In the genomic region with DNA sequence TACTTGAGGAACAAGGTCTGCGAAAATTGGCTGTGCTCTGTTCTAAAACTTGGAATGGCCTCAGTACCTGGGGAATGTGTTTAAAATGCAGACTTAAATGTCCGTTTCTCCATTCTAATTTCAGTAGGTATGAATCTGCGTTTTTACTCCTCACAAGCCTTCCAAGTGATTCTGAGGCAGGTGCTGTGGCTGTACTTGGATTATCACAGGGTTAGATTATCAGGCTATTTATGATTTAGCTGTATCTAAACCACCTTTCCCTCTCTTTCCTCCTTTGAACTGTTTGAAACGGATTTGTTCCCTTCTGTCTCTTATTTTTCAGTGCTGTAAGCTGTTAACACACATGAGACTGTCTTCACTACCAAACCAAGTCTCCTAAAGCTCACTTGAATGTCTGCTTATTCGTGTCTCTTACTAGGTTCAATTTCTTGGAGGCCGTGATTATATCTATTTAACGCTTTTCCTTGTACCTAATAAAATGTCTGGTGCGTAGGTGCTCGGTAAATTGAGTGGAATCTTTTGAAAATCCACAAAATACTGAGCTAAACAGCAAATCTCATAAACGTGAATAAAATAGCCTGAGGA, we compare ENCODE assay signal across 8 cellular contexts. TPM values are rescaled to one million over a fixed set of nuclear protein-coding genes. Genes with fewer than 3 reads are reported as not detected.
DNase-seq lines count a peak whose midpoint lies in the region; ATAC-seq and TF ChIP-seq lines count a peak whose summit lies in the region.

No MANE protein-coding gene starts in this region.

- H3K4me2 ChIP-seq in mammary epithelial cell (ENCODE audit: insufficient read depth, low read depth, low read length), result peak overlapping the region; percentile 94

- in situ Hi-C loops in mammary epithelial cell (cut with MboI; ENCODE audit: low sequenced_read_pairs in 2 of 2), result no loop called here

- intact Hi-C loops in mammary epithelial cell (cut with micrococcal nuclease), result no loop called here
- intact Hi-C loops in posterior vena cava (cut with DNase I), result no loop called here

- H3K79me2 ChIP-seq in mammary epithelial cell (ENCODE audit: insufficient read depth, low read length), result peaks cover 17% of the 10 kb centered on the region

- H3K27me3 ChIP-seq in AG04450 (ENCODE audit: control insufficient read depth, insufficient read depth, low read length), result no peaks in the 10 kb centered on the region
- H3K27me3 ChIP-seq in HL-60 (ENCODE audit: insufficient read depth, poor library complexity, severe bottlenecking), result no peaks in the 10 kb centered on the region
- H3K27me3 ChIP-seq in mammary epithelial cell (ENCODE audit: insufficient read depth, low read length), result no peaks in the 10 kb centered on the region
- H3K27me3 ChIP-seq in mononuclear cell (ENCODE audit: insufficient read depth, low read length), result no peaks in the 10 kb centered on the region

- H3K4me1 ChIP-seq in mammary epithelial cell (ENCODE audit: insufficient read depth, low read length) (peaks cover 12% of the 10 kb centered on the region), mononuclear cell (ENCODE audit: insufficient read depth, low read length) (peaks cover 11% of the 10 kb centered on the region)

- H3K4me3 Mint-ChIP-seq in stimulated activated memory B cell treated with anti-CD40 and anti-IgM and Interleukin-4, amounts not matched to agents 10 μg/mL and 1 μg/mL and 100 μg/mL, for 72 hours, result no peak overlapping the region

- under 1% methylated on average over 10 of the region's 10 CpGs for WGBS in mammary epithelial cell (ENCODE audit: low coverage, missing lambda C conversion rate)

- no peak for DNase-seq in AG04450 (ENCODE audit: low read depth, low spot score)
- DNase-seq in HL-60 (ENCODE audit: low read depth in 1 of 2, low spot score in 1 of 2), result no peak
- DNase-seq in mammary epithelial cell, result no peak
- no peak for DNase-seq in posterior vena cava (ENCODE audit: low spot score)
- no peak for DNase-seq in GM10266 (ENCODE audit: extremely low spot score)

- no peak for ATAC-seq in stimulated activated memory B cell treated with anti-CD40 and anti-IgM and Interleukin-4, amounts not matched to agents 10 μg/mL and 1 μg/mL and 100 μg/mL, for 72 hours
- no peak for ATAC-seq in GM21528 (IDR thresholded peaks at IDR 0.05; ENCODE audit: low FRiP score, unreplicated experiment)

- BruUV-seq in mammary epithelial cell (replicated peaks; lab: Mats Ljungman, UMichigan), result TSS peak; percentile 90

- peaks cover 17% of the 10 kb centered on the region for H3K36me3 Mint-ChIP-seq in stimulated activated memory B cell treated with anti-CD40 and anti-IgM and Interleukin-4, amounts not matched to agents 10 μg/mL and 1 μg/mL and 100 μg/mL, for 72 hours

- H3K27ac ChIP-seq in AG04450 (ENCODE audit: low read depth, low read length) (peak overlapping the region; percentile 79), HL-60 (replicated peaks) (peak overlapping the region; percentile 98), mammary epithelial cell (ENCODE audit: insufficient read depth, low read depth, low read length) (peak overlapping the region; percentile 77)

- no peaks in the 10 kb centered on the region for H3K36me3 ChIP-seq in mammary epithelial cell (ENCODE audit: insufficient read depth, low read length)

- H2AFZ ChIP-seq in mammary epithelial cell (ENCODE audit: low read depth, low read length), result peak overlapping the region; percentile 97

- no peaks in the 10 kb centered on the region for H3K9me3 Mint-ChIP-seq in stimulated activated memory B cell treated with anti-CD40 and anti-IgM and Interleukin-4, amounts not matched to agents 10 μg/mL and 1 μg/mL and 100 μg/mL, for 72 hours

- POLR2A ChIA-PET in AG04450 (lab: Yijun Ruan, JAX), result interaction anchor here (0.7 to 1.4 kb wide), 4 partner anchors 10 to 373 kb away, joined by 3 to 7 read pairs (median 3); a partner anchor contains a TSS

- H3K4me3 ChIP-seq in AG04450 (ENCODE audit: low read depth, low read length) (peak overlapping the region; percentile 69), HL-60 (replicated peaks; ENCODE audit: insufficient read depth, low read length) (peak overlapping the region; percentile 46), mammary epithelial cell (replicated peaks in 1 of 3; ENCODE audit: insufficient read depth in 1 of 3, low read depth in 2 of 3, low read length in 3 of 3) (peak overlapping the region; percentile 70 to 97 (median 86)), mononuclear cell (ENCODE audit: low read length) (peak overlapping the region; percentile 92)

- TF ChIP-seq CTCF in AG04450 (IDR thresholded peaks at IDR 0.05; ENCODE audit: low read depth, low read length) (no peak), HL-60 (IDR thresholded peaks at IDR 0.05; ENCODE audit: insufficient read depth, low read length) (no peak), mammary epithelial cell (conservative IDR thresholded peaks at IDR 0.05 in 1 of 2, IDR thresholded peaks at IDR 0.05 in 1 of 2; ENCODE audit: extremely low read depth in 1 of 2, insufficient read depth in 1 of 2, low read depth in 1 of 2, low read length in 2 of 2) (no peak), GM10266 (IDR thresholded peaks at IDR 0.05; ENCODE audit: control insufficient read depth, insufficient read depth, low read depth, missing control alignments) (no peak)

- no peaks in the 10 kb centered on the region for H3K27me3 Mint-ChIP-seq in stimulated activated memory B cell treated with anti-CD40 and anti-IgM and Interleukin-4, amounts not matched to agents 10 μg/mL and 1 μg/mL and 100 μg/mL, for 72 hours

- peak overlapping the region; percentile 98 for H3K9ac ChIP-seq in mammary epithelial cell (ENCODE audit: insufficient read depth, low read length)

- no peak overlapping the region for H3K27ac Mint-ChIP-seq in stimulated activated memory B cell treated with anti-CD40 and anti-IgM and Interleukin-4, amounts not matched to agents 10 μg/mL and 1 μg/mL and 100 μg/mL, for 72 hours

- dilution Hi-C loops in mammary epithelial cell (cut with HindIII; ENCODE audit: low sequenced_read_pairs), result no loop called here

- no peaks in the 10 kb centered on the region for H4K20me1 ChIP-seq in mammary epithelial cell (ENCODE audit: insufficient read depth, low read length)

- H3K4me1 Mint-ChIP-seq in stimulated activated memory B cell treated with anti-CD40 and anti-IgM and Interleukin-4, amounts not matched to agents 10 μg/mL and 1 μg/mL and 100 μg/mL, for 72 hours, result peaks cover 15% of the 10 kb centered on the region

- CTCF ChIA-PET in AG04450 (lab: Charles Lee) (interaction anchor here (0.6 to 2.7 kb wide), 10 partner anchors 13 to 1726 kb away, joined by 3 to 18 read pairs (median 5); a partner anchor contains a TSS), mammary epithelial cell (lab: Charles Lee; ENCODE audit: low non-redundant PET) (interaction anchor here (0.5 kb wide), 1 partner anchor 64 kb away, joined by 3 read pairs; a partner anchor contains a TSS)

- no peaks in the 10 kb centered on the region for H3K9me3 ChIP-seq in AG04450 (ENCODE audit: control insufficient read depth, insufficient read depth, low read length)
- H3K9me3 ChIP-seq in mammary epithelial cell (replicated peaks; ENCODE audit: insufficient read depth, low read length), result no peaks in the 10 kb centered on the region
- no peaks in the 10 kb centered on the region for H3K9me3 ChIP-seq in mononuclear cell (ENCODE audit: low read depth, low read length)

RNA-seq across cellular contexts. Expression of a gene that starts 0.7 kb away (rescaled TPM):
- polyA plus RNA-seq in AG04450 (2011; rRNA removed) (13.4 and 24.9 TPM in 2 replicates), mammary epithelial cell (4.3 TPM)
- 0.78 and 1.4 TPM in 2 replicates for polyA minus RNA-seq in AG04450 (2011; rRNA and poly(A)+ RNA removed)
- total RNA-seq in mammary epithelial cell (10 to 100 TPM in 1 of 2 donors, 1 to 10 TPM in 1; 9.0 to 28.3 TPM), mononuclear cell (1.8 TPM), posterior vena cava (10 to 100 TPM; 15.0 to 18.0 TPM)
- polyA minus RNA-seq in mammary epithelial cell, result 1.9 TPM
